In genomic region chr18:5237723-5238370, GRCh38 we compare ENCODE assay signal across 8 cellular contexts. TPM values are rescaled to one million over a fixed set of nuclear protein-coding genes. Genes with fewer than 3 reads are reported as not detected.
DNase-seq lines count a peak whose midpoint lies in the region; ATAC-seq and TF ChIP-seq lines count a peak whose summit lies in the region.

No MANE protein-coding gene starts in this region.

- no peaks in the 10 kb centered on the region for H3K9me3 Mint-ChIP-seq in dendritic cell treated with granulocyte-macrophage colony-stimulating factor and Interleukin-4, amounts not matched to agents 40 ng/mL and 50 ng/mL, for 4 days

- H3K36me3 ChIP-seq in liver (ENCODE audit: control insufficient read depth in 4 of 4, insufficient read depth in 3 of 4, low read depth in 1 of 4, low read length in 3 of 4) = peaks cover 3 to 9% (median 7%) of the 10 kb centered on the region in 4 donors

- no peaks in the 10 kb centered on the region for H3K27me3 ChIP-seq in liver (ENCODE audit: control insufficient read depth in 4 of 4, insufficient read depth in 4 of 4, low read length in 3 of 4)

- DNase-seq in Ammon's horn (ENCODE audit: low spot score) (peak; percentile 92), NCI-H446 treated with DMSO at 0.1 percent for 48 hours (lab: John Stamatoyannopoulos, UW) (peak; percentile 75)
- DNase-seq in activated CD4-positive, alpha-beta T cell treated with anti-CD3 and anti-CD28 coated beads, Interleukin-2, amount 50 U/mL, for 24 hours (ENCODE audit: low read depth in 1 of 2, low spot score in 1 of 2) = peak; percentile 79 to 86
- DNase-seq in stimulated activated CD4-positive, alpha-beta T cell treated with anti-CD3 and anti-CD28 coated beads, Interleukin-2, amount 100 ng/mL, for 48 hours = peak; percentile 78 to 81

- peaks cover 23% of the 10 kb centered on the region for H3K4me1 Mint-ChIP-seq in dendritic cell treated with granulocyte-macrophage colony-stimulating factor and Interleukin-4, amounts not matched to agents 40 ng/mL and 50 ng/mL, for 4 days (ENCODE audit: low read depth)

- TF ChIP-seq RAD21 in liver (IDR thresholded peaks at IDR 0.05) = peak in 1 of 2 donors; percentile 31

- H3K9me3 ChIP-seq in liver (ENCODE audit: control insufficient read depth in 4 of 4, low read length in 3 of 4) = peaks cover 0 to 14% (median 2%) of the 10 kb centered on the region in 4 donors

- H3K4me3 Mint-ChIP-seq in dendritic cell treated with granulocyte-macrophage colony-stimulating factor and Interleukin-4, amounts not matched to agents 40 ng/mL and 50 ng/mL, for 4 days = peak overlapping the region; percentile 96

- WGBS in liver = under 1% methylated on average over 71 of the region's 71 CpGs

- H3K9ac ChIP-seq in liver (ENCODE audit: low read depth in 1 of 2, low read length in 2 of 2) = peak overlapping the region; percentile 57 to 81

- TF ChIP-seq CTCF in liver (IDR thresholded peaks at IDR 0.05; ENCODE audit: low read depth, low read length, missing input control) = no peak

- peak overlapping the region; percentile 98 to 99 for H3K27ac ChIP-seq in liver (ENCODE audit: low read depth in 1 of 2, low read length in 2 of 2)

- ATAC-seq in GM18907 (IDR thresholded peaks at IDR 0.05; ENCODE audit: unreplicated experiment) (peak; percentile 96), HG03159 (IDR thresholded peaks at IDR 0.05; ENCODE audit: unreplicated experiment) (peak; percentile 94)

- H3K27ac Mint-ChIP-seq in dendritic cell treated with granulocyte-macrophage colony-stimulating factor and Interleukin-4, amounts not matched to agents 40 ng/mL and 50 ng/mL, for 4 days = peak overlapping the region; percentile 100

- peak overlapping the region; percentile 74 to 93 (median 81) for H3K4me3 ChIP-seq in liver (ENCODE audit: low read depth in 1 of 3, low read length in 3 of 3)

- H3K4me1 ChIP-seq in liver (ENCODE audit: control insufficient read depth in 4 of 4, insufficient read depth in 4 of 4, low read length in 3 of 4) = peaks cover 2 to 36% (median 12%) of the 10 kb centered on the region in 4 donors

- peaks cover 12% of the 10 kb centered on the region for H3K27me3 Mint-ChIP-seq in dendritic cell treated with granulocyte-macrophage colony-stimulating factor and Interleukin-4, amounts not matched to agents 40 ng/mL and 50 ng/mL, for 4 days

- peaks cover 47% of the 10 kb centered on the region for H3K36me3 Mint-ChIP-seq in dendritic cell treated with granulocyte-macrophage colony-stimulating factor and Interleukin-4, amounts not matched to agents 40 ng/mL and 50 ng/mL, for 4 days (ENCODE audit: low read depth)

- intact Hi-C loops in dendritic cell treated with granulocyte-macrophage colony-stimulating factor and Interleukin-4, amounts not matched to agents 40 ng/mL and 50 ng/mL, for 4 days (cut with micrococcal nuclease) = loop anchor here (1.0 to 10.0 kb wide), 5 partner anchors 58 to 347 kb away; partner anchors contain the start of gene EPB41L3

TF ChIP-seq in liver, 16 proteins besides CTCF, POLR2A, EP300 and RAD21:
- no peak for TF ChIP-seq HNF4A (conservative IDR thresholded peaks at IDR 0.05)
- TF ChIP-seq SP1 (IDR thresholded peaks at IDR 0.05) = peak; percentile 19
- TF ChIP-seq FOXA2 (IDR thresholded peaks at IDR 0.05) = no peak
- TF ChIP-seq TAF1 (conservative IDR thresholded peaks at IDR 0.05) = peak; percentile 18
- peak; percentile 85 to 93 for TF ChIP-seq EGR1 (IDR thresholded peaks at IDR 0.05; ENCODE audit: low read depth in 2 of 2)
- no peak for TF ChIP-seq ATF3 (IDR thresholded peaks at IDR 0.05)
- TF ChIP-seq JUND (IDR thresholded peaks at IDR 0.05) = no peak
- TF ChIP-seq NR2F2 (IDR thresholded peaks at IDR 0.05) = no peak
- TF ChIP-seq, protein P1, sequence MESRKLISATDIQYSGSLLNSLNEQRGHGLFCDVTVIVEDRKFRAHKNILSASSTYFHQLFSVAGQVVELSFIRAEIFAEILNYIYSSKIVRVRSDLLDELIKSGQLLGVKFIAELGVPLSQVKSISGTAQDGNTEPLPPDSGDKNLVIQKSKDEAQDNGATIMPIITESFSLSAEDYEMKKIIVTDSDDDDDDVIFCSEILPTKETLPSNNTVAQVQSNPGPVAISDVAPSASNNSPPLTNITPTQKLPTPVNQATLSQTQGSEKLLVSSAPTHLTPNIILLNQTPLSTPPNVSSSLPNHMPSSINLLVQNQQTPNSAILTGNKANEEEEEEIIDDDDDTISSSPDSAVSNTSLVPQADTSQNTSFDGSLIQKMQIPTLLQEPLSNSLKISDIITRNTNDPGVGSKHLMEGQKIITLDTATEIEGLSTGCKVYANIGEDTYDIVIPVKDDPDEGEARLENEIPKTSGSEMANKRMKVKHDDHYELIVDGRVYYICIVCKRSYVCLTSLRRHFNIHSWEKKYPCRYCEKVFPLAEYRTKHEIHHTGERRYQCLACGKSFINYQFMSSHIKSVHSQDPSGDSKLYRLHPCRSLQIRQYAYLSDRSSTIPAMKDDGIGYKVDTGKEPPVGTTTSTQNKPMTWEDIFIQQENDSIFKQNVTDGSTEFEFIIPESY (IDR thresholded peaks at IDR 0.05) = no peak
- TF ChIP-seq GABPA (IDR thresholded peaks at IDR 0.05 in 1 of 2, conservative IDR thresholded peaks at IDR 0.05 in 1 of 2) = peak; percentile 73 to 92
- TF ChIP-seq, protein P2, sequence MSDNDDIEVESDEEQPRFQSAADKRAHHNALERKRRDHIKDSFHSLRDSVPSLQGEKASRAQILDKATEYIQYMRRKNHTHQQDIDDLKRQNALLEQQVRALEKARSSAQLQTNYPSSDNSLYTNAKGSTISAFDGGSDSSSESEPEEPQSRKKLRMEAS (IDR thresholded peaks at IDR 0.05) = no peak
- no peak for TF ChIP-seq FOXA1 (IDR thresholded peaks at IDR 0.05)
- TF ChIP-seq HNF4G (IDR thresholded peaks at IDR 0.05) = no peak
- TF ChIP-seq YY1 (IDR thresholded peaks at IDR 0.05) = peak; percentile 40
- peak in 1 of 2 donors; percentile 8 for TF ChIP-seq RXRA (IDR thresholded peaks at IDR 0.05)

RNA-seq across cellular contexts. Expression of gene AKAIN1, which starts 40.8 kb away (rescaled TPM):
- under 1 TPM in 1 of 2 donors, not detected in 1; 0.75 TPM for total RNA-seq in liver
- under 1 TPM in 1 of 2 donors, not detected in 1; 0.31 TPM for polyA plus RNA-seq in liver

RNA-seq across cellular contexts. Expression of gene ZBTB14, which starts 57.7 kb away (rescaled TPM):
- total RNA-seq in liver = 1 to 10 TPM; 5.6 to 6.9 TPM
- polyA plus RNA-seq in liver = 1 to 10 TPM; 2.2 to 3.3 TPM

Comparison
In these comparisons a context has a peak if more than half of its experiments do, and no peak if none do; other contexts are left out.
1. Peak in every context shown above with its lines: DNase-seq, ATAC-seq, H3K4me3 ChIP-seq and H3K27ac ChIP-seq.